ENCODE assay signal across 2 cellular contexts in the genomic region with DNA sequence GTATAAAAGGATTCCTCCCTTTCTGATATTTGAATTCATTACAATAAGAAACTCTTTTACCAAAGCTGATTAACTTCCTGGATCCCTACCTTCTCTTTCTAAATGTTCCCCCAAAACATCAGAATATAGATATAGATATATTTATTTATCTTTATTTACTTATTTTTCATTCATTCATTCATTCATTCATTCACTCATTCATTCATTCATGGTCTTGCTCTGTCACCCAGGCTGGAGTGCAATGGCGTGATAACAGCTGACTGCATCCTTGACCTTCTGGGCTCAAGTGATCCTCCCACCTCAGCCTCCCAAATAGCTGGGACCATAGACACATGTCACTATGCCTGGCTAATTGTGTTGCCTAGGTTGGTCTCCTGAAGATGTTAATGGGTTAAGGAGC.
TF ChIP-seq lines count a peak whose summit lies in the region.

No MANE protein-coding gene starts in this region.

TF ChIP-seq in GM12878, 131 proteins besides CTCF, POLR2A, EP300 and RAD21:
- no peak for TF ChIP-seq CBFB (IDR thresholded peaks at IDR 0.05; ENCODE audit: low read depth)
- TF ChIP-seq ZNF24 (IDR thresholded peaks at IDR 0.05), result peak; percentile 76; the same call in 1 of the 2 replicates
- no peak for TF ChIP-seq TBL1XR1 (IDR thresholded peaks at IDR 0.05; ENCODE audit: low read depth, low read length)
- TF ChIP-seq, protein P1, sequence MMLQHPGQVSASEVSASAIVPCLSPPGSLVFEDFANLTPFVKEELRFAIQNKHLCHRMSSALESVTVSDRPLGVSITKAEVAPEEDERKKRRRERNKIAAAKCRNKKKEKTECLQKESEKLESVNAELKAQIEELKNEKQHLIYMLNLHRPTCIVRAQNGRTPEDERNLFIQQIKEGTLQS (IDR thresholded peaks at IDR 0.05; ENCODE audit: borderline replicate concordance, extremely low read depth, low read depth, low read length), result no peak
- TF ChIP-seq, protein P2, sequence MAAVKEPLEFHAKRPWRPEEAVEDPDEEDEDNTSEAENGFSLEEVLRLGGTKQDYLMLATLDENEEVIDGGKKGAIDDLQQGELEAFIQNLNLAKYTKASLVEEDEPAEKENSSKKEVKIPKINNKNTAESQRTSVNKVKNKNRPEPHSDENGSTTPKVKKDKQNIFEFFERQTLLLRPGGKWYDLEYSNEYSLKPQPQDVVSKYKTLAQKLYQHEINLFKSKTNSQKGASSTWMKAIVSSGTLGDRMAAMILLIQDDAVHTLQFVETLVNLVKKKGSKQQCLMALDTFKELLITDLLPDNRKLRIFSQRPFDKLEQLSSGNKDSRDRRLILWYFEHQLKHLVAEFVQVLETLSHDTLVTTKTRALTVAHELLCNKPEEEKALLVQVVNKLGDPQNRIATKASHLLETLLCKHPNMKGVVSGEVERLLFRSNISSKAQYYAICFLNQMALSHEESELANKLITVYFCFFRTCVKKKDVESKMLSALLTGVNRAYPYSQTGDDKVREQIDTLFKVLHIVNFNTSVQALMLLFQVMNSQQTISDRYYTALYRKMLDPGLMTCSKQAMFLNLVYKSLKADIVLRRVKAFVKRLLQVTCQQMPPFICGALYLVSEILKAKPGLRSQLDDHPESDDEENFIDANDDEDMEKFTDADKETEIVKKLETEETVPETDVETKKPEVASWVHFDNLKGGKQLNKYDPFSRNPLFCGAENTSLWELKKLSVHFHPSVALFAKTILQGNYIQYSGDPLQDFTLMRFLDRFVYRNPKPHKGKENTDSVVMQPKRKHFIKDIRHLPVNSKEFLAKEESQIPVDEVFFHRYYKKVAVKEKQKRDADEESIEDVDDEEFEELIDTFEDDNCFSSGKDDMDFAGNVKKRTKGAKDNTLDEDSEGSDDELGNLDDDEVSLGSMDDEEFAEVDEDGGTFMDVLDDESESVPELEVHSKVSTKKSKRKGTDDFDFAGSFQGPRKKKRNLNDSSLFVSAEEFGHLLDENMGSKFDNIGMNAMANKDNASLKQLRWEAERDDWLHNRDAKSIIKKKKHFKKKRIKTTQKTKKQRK (IDR thresholded peaks at IDR 0.05; ENCODE audit: low read depth, low read length), result no peak
TF ChIP-seq in GM12878: peak in this region for 1.

TF ChIP-seq in K562, 482 proteins besides CTCF, POLR2A, EP300 and RAD21:
- TF ChIP-seq ZNF24 (IDR thresholded peaks at IDR 0.05), result peak; percentile 69; the same call in 1 of the 2 replicates
- no peak for TF ChIP-seq OTX1 (CRISPR knock-in tag; IDR thresholded peaks at IDR 0.05)
